Comparison of ENCODE assay signal across 16 cellular contexts in the genomic region with DNA sequence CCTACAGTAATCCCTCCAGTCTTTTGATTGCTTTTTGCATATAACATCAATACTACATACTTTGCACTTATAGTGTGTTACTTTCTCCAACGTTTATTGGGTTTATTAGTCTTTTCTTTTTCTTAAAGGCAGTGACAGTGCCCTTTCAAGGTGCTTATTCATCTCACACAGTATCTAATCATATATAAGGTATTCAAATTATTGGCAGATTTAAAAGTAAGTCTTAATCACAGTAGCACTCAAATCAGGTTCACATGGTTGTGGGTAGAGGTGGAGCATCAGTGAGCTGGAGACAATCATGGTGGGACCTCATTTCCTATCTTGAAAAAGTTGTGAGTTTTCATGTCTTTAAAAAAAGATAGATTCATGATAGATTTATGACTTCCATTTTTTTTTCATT.
DNase-seq lines count a peak whose midpoint lies in the region; ATAC-seq and TF ChIP-seq lines count a peak whose summit lies in the region.
"Had no signal": no experiment of that assay in that cellular context is flagged by ENCODE, and none has a peak within 500 bp of the region (broad histone marks: within the 10 kb centered on the region; RNA-seq: fewer than 3 reads in every experiment).

No MANE protein-coding gene starts in this region.

- CTCF ChIA-PET in mammary epithelial cell (lab: Charles Lee; ENCODE audit: low non-redundant PET), result no interaction called here

- dilution Hi-C loops in mammary epithelial cell (cut with HindIII; ENCODE audit: low sequenced_read_pairs), result no loop called here

- no peaks in the 10 kb centered on the region for H4K20me1 ChIP-seq in mammary epithelial cell (ENCODE audit: insufficient read depth, low read length)
- H4K20me1 ChIP-seq: BLaER1 treated with 17β-estradiol and CSF1 and Interleukin-3, amounts not matched to agents 10 nM and 100 nM had no signal

- no peak for TF ChIP-seq POLR2A in breast epithelium (IDR thresholded peaks at IDR 0.05)

- in situ Hi-C loops in mammary epithelial cell (cut with MboI; ENCODE audit: low sequenced_read_pairs in 2 of 2), result no loop called here

- ATAC-seq in foreskin keratinocyte (peak; percentile 90), left lung (no peak)
- ATAC-seq: A549; CD8-positive, alpha-beta T cell had no signal

- intact Hi-C loops in mammary epithelial cell (cut with micrococcal nuclease) (no loop called here), breast epithelium (cut with DNase I; ENCODE audit: low total_unique reads) (no loop called here), left lung (cut with DNase I) (no loop called here)

- no peak overlapping the region for H3K4me3 ChIP-seq in mammary epithelial cell (replicated peaks in 1 of 3; ENCODE audit: insufficient read depth in 1 of 3, low read depth in 2 of 3, low read length in 3 of 3)
- no peak overlapping the region for H3K4me3 ChIP-seq in breast epithelium
- no peak overlapping the region for H3K4me3 ChIP-seq in left lung
- H3K4me3 ChIP-seq: A549; BLaER1 treated with 17β-estradiol and CSF1 and Interleukin-3, amounts not matched to agents 10 nM and 100 nM had no signal

- BruUV-seq in mammary epithelial cell (replicated peaks; lab: Mats Ljungman, UMichigan), result no TSS peak

- 11% methylated on average over 1 of the region's 1 CpG for WGBS in mammary epithelial cell (ENCODE audit: low coverage, missing lambda C conversion rate)

- no peaks in the 10 kb centered on the region for H3K27me3 ChIP-seq in mammary epithelial cell (ENCODE audit: insufficient read depth, low read length)
- no peaks in the 10 kb centered on the region for H3K27me3 ChIP-seq in breast epithelium
- H3K27me3 ChIP-seq in foreskin keratinocyte, result no peaks in the 10 kb centered on the region
- H3K27me3 ChIP-seq in left lung, result no peaks in the 10 kb centered on the region
- H3K27me3 ChIP-seq: BLaER1 treated with 17β-estradiol and CSF1 and Interleukin-3, amounts not matched to agents 10 nM and 100 nM had no signal

- no peak overlapping the region for H2AFZ ChIP-seq in mammary epithelial cell (ENCODE audit: low read depth, low read length)

- no peaks in the 10 kb centered on the region for H3K79me2 ChIP-seq in mammary epithelial cell (ENCODE audit: insufficient read depth, low read length)

- no peak overlapping the region for H3K4me2 ChIP-seq in mammary epithelial cell (ENCODE audit: insufficient read depth, low read depth, low read length)
- H3K4me2 ChIP-seq: A549; BLaER1 treated with 17β-estradiol and CSF1 and Interleukin-3, amounts not matched to agents 10 nM and 100 nM had no signal

- H3K4me1 ChIP-seq in mammary epithelial cell (ENCODE audit: insufficient read depth, low read length), result peaks cover 3% of the 10 kb centered on the region
- H3K4me1 ChIP-seq in breast epithelium, result no peaks in the 10 kb centered on the region
- H3K4me1 ChIP-seq in foreskin keratinocyte, result peaks cover 13% of the 10 kb centered on the region
- H3K4me1 ChIP-seq in left lung, result no peaks in the 10 kb centered on the region
- H3K4me1 ChIP-seq: A549; BLaER1 treated with 17β-estradiol and CSF1 and Interleukin-3, amounts not matched to agents 10 nM and 100 nM; Caco-2 had no signal

- DNase-seq in mammary epithelial cell, result peak; percentile 5
- DNase-seq in breast epithelium (ENCODE audit: low spot score in 2 of 2), result no peak
- peak in 1 of 2 donors; percentile 56 for DNase-seq in foreskin keratinocyte
- no peak for DNase-seq in left lung
- no peak for DNase-seq in cerebellar nuclear complex (lab: John Stamatoyannopoulos, UW)
- DNase-seq: AML-193; Caco-2; Calu3; CD4-positive, alpha-beta T cell; CD8-positive, alpha-beta T cell; DMS79 treated with DMSO at 0.1 percent for 48 hours; GF-D8 had no signal

- H3K36me3 ChIP-seq in mammary epithelial cell (ENCODE audit: insufficient read depth, low read length), result no peaks in the 10 kb centered on the region
- H3K36me3 ChIP-seq in breast epithelium, result no peaks in the 10 kb centered on the region
- H3K36me3 ChIP-seq in left lung, result no peaks in the 10 kb centered on the region
- H3K36me3 ChIP-seq: BLaER1 treated with 17β-estradiol and CSF1 and Interleukin-3, amounts not matched to agents 10 nM and 100 nM had no signal

- H3K9ac ChIP-seq in mammary epithelial cell (ENCODE audit: insufficient read depth, low read length), result no peak overlapping the region
- H3K9ac ChIP-seq: BLaER1 treated with 17β-estradiol and CSF1 and Interleukin-3, amounts not matched to agents 10 nM and 100 nM had no signal

- H3K27ac ChIP-seq in mammary epithelial cell (ENCODE audit: insufficient read depth, low read depth, low read length) (no peak overlapping the region), breast epithelium (no peak overlapping the region), foreskin keratinocyte (no peak overlapping the region), left lung (no peak overlapping the region)
- H3K27ac ChIP-seq: 22Rv1; A549; BLaER1 treated with 17β-estradiol and CSF1 and Interleukin-3, amounts not matched to agents 10 nM and 100 nM; C4-2B had no signal

- H3K9me3 ChIP-seq in mammary epithelial cell (replicated peaks; ENCODE audit: insufficient read depth, low read length) (no peaks in the 10 kb centered on the region), breast epithelium (peaks cover 0 to 3% of the 10 kb centered on the region in 2 donors), left lung (peaks cover 0 to 4% of the 10 kb centered on the region in 2 donors)
- H3K9me3 ChIP-seq: A549, Caco-2 had no signal

- TF ChIP-seq CTCF in mammary epithelial cell (conservative IDR thresholded peaks at IDR 0.05 in 1 of 2, IDR thresholded peaks at IDR 0.05 in 1 of 2; ENCODE audit: extremely low read depth in 1 of 2, insufficient read depth in 1 of 2, low read depth in 1 of 2, low read length in 2 of 2) (no peak), breast epithelium (IDR thresholded peaks at IDR 0.05) (no peak), foreskin keratinocyte (conservative IDR thresholded peaks at IDR 0.05) (no peak), left lung (IDR thresholded peaks at IDR 0.05) (no peak)
